16 cellular contexts compared by ENCODE assay signal in the genomic region with DNA sequence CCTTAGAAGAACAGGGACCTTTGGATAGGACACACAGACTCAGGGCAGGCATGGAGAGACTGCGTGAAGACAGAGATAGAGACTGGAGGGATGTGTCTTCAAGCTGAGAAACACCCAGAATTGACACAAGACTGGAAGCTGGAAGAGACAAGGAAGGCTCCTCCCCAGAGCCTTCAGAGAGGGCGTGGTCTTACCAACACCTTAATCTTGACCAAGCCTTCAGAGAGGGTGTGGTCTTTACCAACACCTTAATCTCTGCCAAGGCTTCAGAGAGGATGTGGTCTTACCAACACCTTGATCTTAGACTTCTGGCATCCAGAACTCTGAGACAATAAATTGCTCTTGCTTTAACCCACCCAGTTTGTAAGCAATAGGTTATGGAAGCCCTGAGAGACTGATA.
DNase-seq lines count a peak whose midpoint lies in the region; ATAC-seq and TF ChIP-seq lines count a peak whose summit lies in the region.
"Had no signal": no experiment of that assay in that cellular context is flagged by ENCODE, and none has a peak within 500 bp of the region (broad histone marks: within the 10 kb centered on the region; RNA-seq: fewer than 3 reads in every experiment).

No MANE protein-coding gene starts in this region.

- DNase-seq in HCT116 (ENCODE audit: low read depth, low spot score) (no peak), left colon (no peak), ureter (ENCODE audit: low spot score) (peak; percentile 10), A172 (ENCODE audit: low spot score) (no peak), NCI-H1092 treated with DMSO at 0.1 percent for 48 hours (lab: John Stamatoyannopoulos, UW) (no peak), Peyer's patch (no peak)
- DNase-seq: BE2C; CD4-positive, alpha-beta memory T cell; DMS153; DMS79 treated with DMSO at 0.1 percent for 48 hours; EL; H7 had no signal

- H3K9ac ChIP-seq in HCT116 (ENCODE audit: low read length) (no peak overlapping the region), OCI-LY3 (ENCODE audit: low read length) (no peak overlapping the region; the same call in 1 of the 2 replicates)

- H3K9me3 ChIP-seq in HCT116 (ENCODE audit: control insufficient read depth in 1 of 2, insufficient read depth in 1 of 2, low read depth in 1 of 2, low read length in 2 of 2), result no peaks in the 10 kb centered on the region
- no peaks in the 10 kb centered on the region for H3K9me3 ChIP-seq in OCI-LY3 (ENCODE audit: insufficient read depth, low read length)
- no peaks in the 10 kb centered on the region for H3K9me3 ChIP-seq in Peyer's patch
- H3K9me3 ChIP-seq: BE2C had no signal

- TF ChIP-seq CTCF in HCT116 (IDR thresholded peaks at IDR 0.05 in 2 of 3, conservative IDR thresholded peaks at IDR 0.05 in 1 of 3; ENCODE audit: borderline replicate concordance in 1 of 3, insufficient read depth in 1 of 3, low read depth in 2 of 3, low read length in 2 of 3) (no peak), OCI-LY3 (IDR thresholded peaks at IDR 0.05; ENCODE audit: low read depth, low read length) (no peak), Peyer's patch (IDR thresholded peaks at IDR 0.05) (no peak)

- H3K27ac ChIP-seq in HCT116 (ENCODE audit: low read depth, low read length), result no peak overlapping the region
- peak overlapping the region; percentile 86 for H3K27ac ChIP-seq in OCI-LY3 (ENCODE audit: low read length)
- H3K27ac ChIP-seq in Peyer's patch, result no peak overlapping the region
- H3K27ac ChIP-seq: C4-2B had no signal

- no peak overlapping the region for H2AFZ ChIP-seq in HCT116 (ENCODE audit: low read depth, low read length, poor library complexity, severe bottlenecking)
- no peak overlapping the region for H2AFZ ChIP-seq in OCI-LY3 (ENCODE audit: low read depth, low read length)
- H2AFZ ChIP-seq: GM23338 had no signal

- H3K79me2 ChIP-seq in HCT116 (ENCODE audit: insufficient read depth, low read length) (no peaks in the 10 kb centered on the region), OCI-LY3 (ENCODE audit: low read length) (no peaks in the 10 kb centered on the region)

- H3K27me3 ChIP-seq in HCT116 (ENCODE audit: insufficient read depth, low read length) (no peaks in the 10 kb centered on the region), OCI-LY3 (ENCODE audit: low read depth, low read length) (no peaks in the 10 kb centered on the region), Peyer's patch (no peaks in the 10 kb centered on the region)
- H3K27me3 ChIP-seq: BE2C had no signal

- no peaks in the 10 kb centered on the region for H3K36me3 ChIP-seq in HCT116 (ENCODE audit: control insufficient read depth in 1 of 2, insufficient read depth in 2 of 2, low read length in 2 of 2)
- H3K36me3 ChIP-seq in OCI-LY3 (replicated peaks; ENCODE audit: low read depth, low read length), result no peaks in the 10 kb centered on the region
- no peaks in the 10 kb centered on the region for H3K36me3 ChIP-seq in Peyer's patch
- H3K36me3 ChIP-seq: BE2C had no signal

- 0 out of 2 replicates have a peak overlapping the region, but pooled peaks have one; percentile 6 for H3K4me2 ChIP-seq in HCT116 (ENCODE audit: low read length)
- H3K4me2 ChIP-seq in OCI-LY3 (ENCODE audit: low read length), result peak overlapping the region; percentile 66; the same call in 1 of the 2 replicates
- H3K4me2 ChIP-seq: GM23338 had no signal

- intact Hi-C loops in HCT116 (cut with micrococcal nuclease), result no loop called here
- intact Hi-C loops in left colon (cut with DNase I, micrococcal nuclease), result no loop called here

- H3K4me3 ChIP-seq in HCT116 (replicated peaks in 1 of 2; ENCODE audit: low read depth in 1 of 2, low read length in 2 of 2) (no peak overlapping the region), OCI-LY3 (ENCODE audit: low read length) (no peak overlapping the region), Peyer's patch (no peak overlapping the region)
- H3K4me3 ChIP-seq: GM23338 had no signal

- TF ChIP-seq RAD21 in HCT116 (IDR thresholded peaks at IDR 0.05; ENCODE audit: low read depth), result no peak

- TF ChIP-seq POLR2A in HCT116 (IDR thresholded peaks at IDR 0.05; ENCODE audit: borderline replicate concordance, extremely low read depth, insufficient read depth, insufficient read length) (no peak), Peyer's patch (IDR thresholded peaks at IDR 0.05) (no peak)

- no peaks in the 10 kb centered on the region for H3K9me2 ChIP-seq in HCT116 (ENCODE audit: insufficient read depth)

- RAD21 ChIA-PET in HCT116 (lab: Charles Lee; ENCODE audit: low non-redundant PET in 1 of 2, low total read pairs in 2 of 2, uncharacterized antibody in 2 of 2, unreplicated experiment in 2 of 2), result no interaction called here

- H3K4me1 ChIP-seq in HCT116 (ENCODE audit: control insufficient read depth in 1 of 2, insufficient read depth in 2 of 2, low read length in 2 of 2), result peaks cover 9 to 23% of the 10 kb centered on the region in 2 experiments; a peak in 3 of 4 replicates
- peaks cover 54% of the 10 kb centered on the region for H3K4me1 ChIP-seq in OCI-LY3 (ENCODE audit: low read length)
- no peaks in the 10 kb centered on the region for H3K4me1 ChIP-seq in Peyer's patch

- ATAC-seq in HCT116 (peak; percentile 63; the same call in 1 of the 2 replicates), left colon (peak; percentile 78)
- ATAC-seq: GM23338, HepG2 had no signal

- BruUV-seq in HCT116 (replicated peaks; lab: Mats Ljungman, UMichigan), result no TSS peak

- CTCF ChIA-PET in HCT116 (lab: Charles Lee), result no interaction called here

- H4K20me1 ChIP-seq in HCT116 (ENCODE audit: insufficient read depth) (no peaks in the 10 kb centered on the region), OCI-LY3 (ENCODE audit: insufficient read depth, low read length) (no peaks in the 10 kb centered on the region)

- POLR2A ChIA-PET in HCT116 (lab: Charles Lee), result no interaction called here

TF ChIP-seq in HCT116, 20 proteins besides CTCF, POLR2A, EP300 and RAD21:
- no peak for TF ChIP-seq ELF1 (IDR thresholded peaks at IDR 0.05; ENCODE audit: borderline replicate concordance, low read depth)
- TF ChIP-seq EZH2 (IDR thresholded peaks at IDR 0.05), result no peak
- no peak for TF ChIP-seq TCF7L2 (IDR thresholded peaks at IDR 0.05; ENCODE audit: borderline replicate concordance, extremely low read depth, insufficient read depth, insufficient read length)
- TF ChIP-seq YY1 (IDR thresholded peaks at IDR 0.05; ENCODE audit: extremely low read depth, insufficient replicate concordance, low read depth, low read length), result no peak
- TF ChIP-seq SRF (IDR thresholded peaks at IDR 0.05; ENCODE audit: low read depth), result no peak
- TF ChIP-seq, protein P1, sequence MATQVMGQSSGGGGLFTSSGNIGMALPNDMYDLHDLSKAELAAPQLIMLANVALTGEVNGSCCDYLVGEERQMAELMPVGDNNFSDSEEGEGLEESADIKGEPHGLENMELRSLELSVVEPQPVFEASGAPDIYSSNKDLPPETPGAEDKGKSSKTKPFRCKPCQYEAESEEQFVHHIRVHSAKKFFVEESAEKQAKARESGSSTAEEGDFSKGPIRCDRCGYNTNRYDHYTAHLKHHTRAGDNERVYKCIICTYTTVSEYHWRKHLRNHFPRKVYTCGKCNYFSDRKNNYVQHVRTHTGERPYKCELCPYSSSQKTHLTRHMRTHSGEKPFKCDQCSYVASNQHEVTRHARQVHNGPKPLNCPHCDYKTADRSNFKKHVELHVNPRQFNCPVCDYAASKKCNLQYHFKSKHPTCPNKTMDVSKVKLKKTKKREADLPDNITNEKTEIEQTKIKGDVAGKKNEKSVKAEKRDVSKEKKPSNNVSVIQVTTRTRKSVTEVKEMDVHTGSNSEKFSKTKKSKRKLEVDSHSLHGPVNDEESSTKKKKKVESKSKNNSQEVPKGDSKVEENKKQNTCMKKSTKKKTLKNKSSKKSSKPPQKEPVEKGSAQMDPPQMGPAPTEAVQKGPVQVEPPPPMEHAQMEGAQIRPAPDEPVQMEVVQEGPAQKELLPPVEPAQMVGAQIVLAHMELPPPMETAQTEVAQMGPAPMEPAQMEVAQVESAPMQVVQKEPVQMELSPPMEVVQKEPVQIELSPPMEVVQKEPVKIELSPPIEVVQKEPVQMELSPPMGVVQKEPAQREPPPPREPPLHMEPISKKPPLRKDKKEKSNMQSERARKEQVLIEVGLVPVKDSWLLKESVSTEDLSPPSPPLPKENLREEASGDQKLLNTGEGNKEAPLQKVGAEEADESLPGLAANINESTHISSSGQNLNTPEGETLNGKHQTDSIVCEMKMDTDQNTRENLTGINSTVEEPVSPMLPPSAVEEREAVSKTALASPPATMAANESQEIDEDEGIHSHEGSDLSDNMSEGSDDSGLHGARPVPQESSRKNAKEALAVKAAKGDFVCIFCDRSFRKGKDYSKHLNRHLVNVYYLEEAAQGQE (IDR thresholded peaks at IDR 0.05; ENCODE audit: low read depth), result no peak
- TF ChIP-seq, protein P2, sequence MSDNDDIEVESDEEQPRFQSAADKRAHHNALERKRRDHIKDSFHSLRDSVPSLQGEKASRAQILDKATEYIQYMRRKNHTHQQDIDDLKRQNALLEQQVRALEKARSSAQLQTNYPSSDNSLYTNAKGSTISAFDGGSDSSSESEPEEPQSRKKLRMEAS (IDR thresholded peaks at IDR 0.05), result no peak
- no peak for TF ChIP-seq ZNF274 (IDR thresholded peaks at IDR 0.05; ENCODE audit: low read depth, low read length)
- TF ChIP-seq EGR1 (IDR thresholded peaks at IDR 0.05; ENCODE audit: low read depth), result no peak
- no peak for TF ChIP-seq JUND (IDR thresholded peaks at IDR 0.05)
